8 cellular contexts compared by ENCODE assay signal in genomic region chr21:17270234-17270633, GRCh38.
DNase-seq lines count a peak whose midpoint lies in the region; ATAC-seq and TF ChIP-seq lines count a peak whose summit lies in the region.

No MANE protein-coding gene starts in this region.

- DNase-seq in AG09319 (ENCODE audit: extremely low read depth, low read depth) (peak; percentile 3), KBM-7 (peak; percentile 42), RPMI7951 (ENCODE audit: low read depth) (peak; percentile 6), fibroblast of mammary gland (ENCODE audit: low read depth) (peak; percentile 72), osteocyte (ENCODE audit: extremely low spot score, unreplicated experiment) (no peak)
- DNase-seq in stimulated activated naive CD4-positive, alpha-beta T cell (lab: John Stamatoyannopoulos, UW) = no peak
- DNase-seq in stimulated activated CD4-positive, alpha-beta T cell treated with anti-CD3 and anti-CD28 coated beads, Interleukin-1b, Interleukin-23, amount 100 ng/mL, for 48 hours = no peak

- no peak for ATAC-seq in HG03432 (IDR thresholded peaks at IDR 0.05; ENCODE audit: unreplicated experiment)

- H3K4me3 Mint-ChIP-seq in osteocyte (ENCODE audit: unreplicated experiment) = no peak overlapping the region

- H3K4me3 ChIP-seq in fibroblast of mammary gland (ENCODE audit: control insufficient read depth, low read depth, low read length) = no peak overlapping the region

- peaks cover 1% of the 10 kb centered on the region for H3K36me3 Mint-ChIP-seq in osteocyte (ENCODE audit: unreplicated experiment)

- H3K27me3 Mint-ChIP-seq in osteocyte (ENCODE audit: unreplicated experiment) = no peaks in the 10 kb centered on the region

- TF ChIP-seq CTCF in AG09319 (IDR thresholded peaks at IDR 0.05; ENCODE audit: low read depth, low read length) = peak; percentile 26
- TF ChIP-seq CTCF in fibroblast of mammary gland (conservative IDR thresholded peaks at IDR 0.05; ENCODE audit: control insufficient read depth, insufficient read depth, low read depth, low read length) = peak; percentile 49
- peak; percentile 71 for TF ChIP-seq CTCF in osteocyte (IDR thresholded peaks at IDR 0.05)

- H3K9me3 Mint-ChIP-seq in osteocyte (ENCODE audit: unreplicated experiment) = no peaks in the 10 kb centered on the region

- peaks cover 15% of the 10 kb centered on the region for H3K4me1 Mint-ChIP-seq in osteocyte (ENCODE audit: unreplicated experiment)

- in situ Hi-C loops in KBM-7 (cut with MboI; ENCODE audit: low pct_unique_long_range_greater_than_20kb, low sequenced_read_pairs) = loop anchor here (25.0 kb wide), 1 partner anchor 92 kb away; no protein-coding TSS in a partner anchor

- no peak overlapping the region for H3K27ac Mint-ChIP-seq in osteocyte (ENCODE audit: unreplicated experiment)

Comparison
In these comparisons a context has a peak if more than half of its experiments do, and no peak if none do; other contexts are left out.
1. DNase-seq: peak in AG09319 (single experiment), KBM-7 (single experiment), RPMI7951 (single experiment) and fibroblast of mammary gland (single experiment); none in osteocyte (single experiment), stimulated activated naive CD4-positive, alpha-beta T cell (0 of 6) and stimulated activated CD4-positive, alpha-beta T cell treated with anti-CD3 and anti-CD28 coated beads, Interleukin-1b, Interleukin-23, amount 100 ng/mL, for 48 hours (single experiment).
2. Peak in every context shown above with its lines, with median percentiles within 50 percentile points of each other: CTCF ChIP-seq.